ENCODE assay signal across 3 cellular contexts in the genomic region with DNA sequence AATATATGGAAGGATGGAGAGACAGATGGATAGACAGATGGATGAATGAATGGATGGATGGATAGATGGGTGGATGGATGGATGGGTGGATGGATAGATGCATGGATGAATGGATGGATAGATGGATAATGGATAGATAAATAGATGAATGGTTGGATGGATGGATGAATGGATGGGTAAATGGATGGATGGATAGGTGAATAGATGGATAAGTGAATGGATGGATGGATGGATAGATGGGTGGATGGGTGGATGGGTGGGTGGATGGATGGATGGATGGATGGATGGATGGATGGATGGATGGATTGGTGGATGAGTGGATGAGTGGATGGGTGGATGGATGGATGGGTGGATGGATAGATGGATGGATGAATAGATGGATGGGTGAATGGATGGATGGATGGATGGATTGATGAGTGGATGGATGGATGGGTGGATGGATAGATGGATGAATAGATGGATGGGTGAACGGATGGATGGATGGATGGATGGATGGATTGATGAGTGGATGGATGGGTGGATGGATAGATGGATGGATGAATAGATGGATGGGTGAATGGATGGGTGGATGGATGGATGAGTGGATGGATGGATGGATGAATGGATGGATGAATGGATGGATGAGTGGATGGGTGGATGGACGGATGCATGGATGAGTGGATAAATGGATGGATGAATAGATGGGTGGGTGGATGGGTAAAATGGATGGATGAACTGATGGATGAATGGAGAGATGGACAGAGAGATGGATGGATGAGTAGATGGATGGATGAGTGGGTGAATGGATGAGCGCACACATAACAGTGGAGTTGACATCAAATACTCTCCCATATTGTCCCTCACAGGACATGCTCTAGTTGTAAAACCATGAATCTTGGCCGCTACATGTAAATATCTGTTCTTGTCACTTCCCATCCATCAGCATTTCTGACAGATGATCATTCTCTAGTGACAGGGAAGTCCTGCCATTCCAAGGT.
TF ChIP-seq lines count a peak whose summit lies in the region.

No MANE protein-coding gene starts in this region.

TF ChIP-seq in A549, 52 proteins besides CTCF, POLR2A, EP300 and RAD21:
- TF ChIP-seq CEBPB (IDR thresholded peaks at IDR 0.05), result no peak
- TF ChIP-seq CHD2 (IDR thresholded peaks at IDR 0.05; ENCODE audit: low read length, partially characterized antibody), result no peak
- TF ChIP-seq KDM1A (IDR thresholded peaks at IDR 0.05; ENCODE audit: low read depth), result no peak
- no peak for TF ChIP-seq SMC3 (IDR thresholded peaks at IDR 0.05)
- no peak for TF ChIP-seq FOSB (CRISPR knock-in tag; IDR thresholded peaks at IDR 0.05)
- TF ChIP-seq FOXS1 (CRISPR knock-in tag; IDR thresholded peaks at IDR 0.05), result no peak
- TF ChIP-seq ESRRA (IDR thresholded peaks at IDR 0.05; ENCODE audit: borderline replicate concordance, low read length), result no peak
- TF ChIP-seq, protein P1, sequence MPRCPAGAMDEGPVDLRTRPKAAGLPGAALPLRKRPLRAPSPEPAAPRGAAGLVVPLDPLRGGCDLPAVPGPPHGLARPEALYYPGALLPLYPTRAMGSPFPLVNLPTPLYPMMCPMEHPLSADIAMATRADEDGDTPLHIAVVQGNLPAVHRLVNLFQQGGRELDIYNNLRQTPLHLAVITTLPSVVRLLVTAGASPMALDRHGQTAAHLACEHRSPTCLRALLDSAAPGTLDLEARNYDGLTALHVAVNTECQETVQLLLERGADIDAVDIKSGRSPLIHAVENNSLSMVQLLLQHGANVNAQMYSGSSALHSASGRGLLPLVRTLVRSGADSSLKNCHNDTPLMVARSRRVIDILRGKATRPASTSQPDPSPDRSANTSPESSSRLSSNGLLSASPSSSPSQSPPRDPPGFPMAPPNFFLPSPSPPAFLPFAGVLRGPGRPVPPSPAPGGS (IDR thresholded peaks at IDR 0.05), result no peak

TF ChIP-seq in HEK293, 187 proteins besides CTCF, POLR2A, EP300 and RAD21:
- TF ChIP-seq GFI1B (tag by site-specific recombination; IDR thresholded peaks at IDR 0.05) (no peak), ZNF223 (tag by site-specific recombination; IDR thresholded peaks at IDR 0.05) (no peak), ZNF660 (tag by site-specific recombination; IDR thresholded peaks at IDR 0.05) (no peak), ZNF10 (tag by site-specific recombination; IDR thresholded peaks at IDR 0.05) (no peak), ZNF654 (tag by site-specific recombination; IDR thresholded peaks at IDR 0.05; ENCODE audit: low read depth) (no peak), KLF10 (tag by site-specific recombination; IDR thresholded peaks at IDR 0.05) (no peak), ZNF341 (tag by site-specific recombination; IDR thresholded peaks at IDR 0.05; ENCODE audit: low read depth) (no peak), SETDB1 (IDR thresholded peaks at IDR 0.05; ENCODE audit: insufficient read length, low read length) (no peak), ZNF366 (tag by site-specific recombination; conservative IDR thresholded peaks at IDR 0.05) (peak; percentile 98), ZBTB17 (tag by site-specific recombination; IDR thresholded peaks at IDR 0.05) (peak; percentile 99), ZNF133 (tag by site-specific recombination; IDR thresholded peaks at IDR 0.05) (no peak), ZNF837 (tag by site-specific recombination; IDR thresholded peaks at IDR 0.05) (no peak), ZNF433 (tag by site-specific recombination; IDR thresholded peaks at IDR 0.05; ENCODE audit: low read depth) (no peak), ZNF473 (tag by site-specific recombination; IDR thresholded peaks at IDR 0.05) (no peak)
- TF ChIP-seq, protein P2, sequence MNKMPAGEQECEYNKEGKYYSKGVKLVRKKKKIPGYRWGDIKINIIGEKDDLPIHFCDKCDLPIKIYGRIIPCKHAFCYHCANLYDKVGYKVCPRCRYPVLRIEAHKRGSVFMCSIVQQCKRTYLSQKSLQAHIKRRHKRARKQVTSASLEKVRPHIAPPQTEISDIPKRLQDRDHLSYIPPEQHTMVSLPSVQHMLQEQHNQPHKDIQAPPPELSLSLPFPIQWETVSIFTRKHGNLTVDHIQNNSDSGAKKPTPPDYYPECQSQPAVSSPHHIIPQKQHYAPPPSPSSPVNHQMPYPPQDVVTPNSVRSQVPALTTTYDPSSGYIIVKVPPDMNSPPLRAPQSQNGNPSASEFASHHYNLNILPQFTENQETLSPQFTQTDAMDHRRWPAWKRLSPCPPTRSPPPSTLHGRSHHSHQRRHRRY (tag by site-specific recombination; IDR thresholded peaks at IDR 0.05), result no peak
- TF ChIP-seq, protein P3, sequence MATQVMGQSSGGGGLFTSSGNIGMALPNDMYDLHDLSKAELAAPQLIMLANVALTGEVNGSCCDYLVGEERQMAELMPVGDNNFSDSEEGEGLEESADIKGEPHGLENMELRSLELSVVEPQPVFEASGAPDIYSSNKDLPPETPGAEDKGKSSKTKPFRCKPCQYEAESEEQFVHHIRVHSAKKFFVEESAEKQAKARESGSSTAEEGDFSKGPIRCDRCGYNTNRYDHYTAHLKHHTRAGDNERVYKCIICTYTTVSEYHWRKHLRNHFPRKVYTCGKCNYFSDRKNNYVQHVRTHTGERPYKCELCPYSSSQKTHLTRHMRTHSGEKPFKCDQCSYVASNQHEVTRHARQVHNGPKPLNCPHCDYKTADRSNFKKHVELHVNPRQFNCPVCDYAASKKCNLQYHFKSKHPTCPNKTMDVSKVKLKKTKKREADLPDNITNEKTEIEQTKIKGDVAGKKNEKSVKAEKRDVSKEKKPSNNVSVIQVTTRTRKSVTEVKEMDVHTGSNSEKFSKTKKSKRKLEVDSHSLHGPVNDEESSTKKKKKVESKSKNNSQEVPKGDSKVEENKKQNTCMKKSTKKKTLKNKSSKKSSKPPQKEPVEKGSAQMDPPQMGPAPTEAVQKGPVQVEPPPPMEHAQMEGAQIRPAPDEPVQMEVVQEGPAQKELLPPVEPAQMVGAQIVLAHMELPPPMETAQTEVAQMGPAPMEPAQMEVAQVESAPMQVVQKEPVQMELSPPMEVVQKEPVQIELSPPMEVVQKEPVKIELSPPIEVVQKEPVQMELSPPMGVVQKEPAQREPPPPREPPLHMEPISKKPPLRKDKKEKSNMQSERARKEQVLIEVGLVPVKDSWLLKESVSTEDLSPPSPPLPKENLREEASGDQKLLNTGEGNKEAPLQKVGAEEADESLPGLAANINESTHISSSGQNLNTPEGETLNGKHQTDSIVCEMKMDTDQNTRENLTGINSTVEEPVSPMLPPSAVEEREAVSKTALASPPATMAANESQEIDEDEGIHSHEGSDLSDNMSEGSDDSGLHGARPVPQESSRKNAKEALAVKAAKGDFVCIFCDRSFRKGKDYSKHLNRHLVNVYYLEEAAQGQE (tag by site-specific recombination; IDR thresholded peaks at IDR 0.05), result no peak
- TF ChIP-seq, protein P4, sequence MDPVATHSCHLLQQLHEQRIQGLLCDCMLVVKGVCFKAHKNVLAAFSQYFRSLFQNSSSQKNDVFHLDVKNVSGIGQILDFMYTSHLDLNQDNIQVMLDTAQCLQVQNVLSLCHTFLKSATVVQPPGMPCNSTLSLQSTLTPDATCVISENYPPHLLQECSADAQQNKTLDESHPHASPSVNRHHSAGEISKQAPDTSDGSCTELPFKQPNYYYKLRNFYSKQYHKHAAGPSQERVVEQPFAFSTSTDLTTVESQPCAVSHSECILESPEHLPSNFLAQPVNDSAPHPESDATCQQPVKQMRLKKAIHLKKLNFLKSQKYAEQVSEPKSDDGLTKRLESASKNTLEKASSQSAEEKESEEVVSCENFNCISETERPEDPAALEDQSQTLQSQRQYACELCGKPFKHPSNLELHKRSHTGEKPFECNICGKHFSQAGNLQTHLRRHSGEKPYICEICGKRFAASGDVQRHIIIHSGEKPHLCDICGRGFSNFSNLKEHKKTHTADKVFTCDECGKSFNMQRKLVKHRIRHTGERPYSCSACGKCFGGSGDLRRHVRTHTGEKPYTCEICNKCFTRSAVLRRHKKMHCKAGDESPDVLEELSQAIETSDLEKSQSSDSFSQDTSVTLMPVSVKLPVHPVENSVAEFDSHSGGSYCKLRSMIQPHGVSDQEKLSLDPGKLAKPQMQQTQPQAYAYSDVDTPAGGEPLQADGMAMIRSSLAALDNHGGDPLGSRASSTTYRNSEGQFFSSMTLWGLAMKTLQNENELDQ (tag by site-specific recombination; IDR thresholded peaks at IDR 0.05; ENCODE audit: low read depth), result no peak

TF ChIP-seq in H1, 55 proteins besides CTCF, POLR2A, EP300 and RAD21:
- no peak for TF ChIP-seq KDM5A (IDR thresholded peaks at IDR 0.05; ENCODE audit: low read length)
- TF ChIP-seq SP4 (IDR thresholded peaks at IDR 0.05; ENCODE audit: low read length), result no peak
- no peak for TF ChIP-seq HDAC6 (IDR thresholded peaks at IDR 0.05; ENCODE audit: low read depth, low read length)
- TF ChIP-seq ASH2L (IDR thresholded peaks at IDR 0.05; ENCODE audit: low read length), result no peak
- TF ChIP-seq JUND (IDR thresholded peaks at IDR 0.05; ENCODE audit: low read length), result no peak
- TF ChIP-seq CTBP2 (IDR thresholded peaks at IDR 0.05; ENCODE audit: borderline replicate concordance, insufficient read depth, insufficient read length, low read length), result no peak
- TF ChIP-seq SAP30 (IDR thresholded peaks at IDR 0.05; ENCODE audit: insufficient read depth, insufficient replicate concordance, low read length), result no peak
- no peak for TF ChIP-seq SIRT6 (IDR thresholded peaks at IDR 0.05; ENCODE audit: low read length)
- TF ChIP-seq TAF7 (optimal IDR thresholded peaks at IDR 0.05; ENCODE audit: borderline replicate concordance, low read depth, low read length), result no peak
- TF ChIP-seq CBX8 (IDR thresholded peaks at IDR 0.05; ENCODE audit: borderline replicate concordance, low read depth, low read length), result no peak
- TF ChIP-seq POU5F1 (IDR thresholded peaks at IDR 0.05; ENCODE audit: low read depth, low read length), result no peak
- TF ChIP-seq TBP (IDR thresholded peaks at IDR 0.05; ENCODE audit: low read depth, low read length), result no peak
- TF ChIP-seq RBBP5 (IDR thresholded peaks at IDR 0.05; ENCODE audit: borderline replicate concordance, low read depth, low read length), result no peak
- TF ChIP-seq EGR1 (IDR thresholded peaks at IDR 0.05; ENCODE audit: borderline replicate concordance, low read depth, low read length), result no peak
- TF ChIP-seq CHD2 (IDR thresholded peaks at IDR 0.05; ENCODE audit: low read length), result no peak
- no peak for TF ChIP-seq NANOG (IDR thresholded peaks at IDR 0.05; ENCODE audit: insufficient read depth, low read depth, low read length, poor library complexity, severe bottlenecking)
- no peak for TF ChIP-seq SP2 (IDR thresholded peaks at IDR 0.05; ENCODE audit: low read length)
